Comparison of ENCODE assay signal across 16 cellular contexts in genomic region chr7:132785861-132786260, GRCh38.
DNase-seq lines count a peak whose midpoint lies in the region; ATAC-seq, FAIRE-seq and TF ChIP-seq lines count a peak whose summit lies in the region.
"Had no signal": no experiment of that assay in that cellular context is flagged by ENCODE, and none has a peak within 500 bp of the region (broad histone marks: within the 10 kb centered on the region; RNA-seq: fewer than 3 reads in every experiment).

No MANE protein-coding gene starts in this region.

- H2AK5ac ChIP-seq in mesendoderm (ENCODE audit: low read length) = no peak overlapping the region

- H3K9me2 ChIP-seq in GM23338 (ENCODE audit: insufficient read depth) = no peaks in the 10 kb centered on the region

- H3K4me2 ChIP-seq in GM23338 = no peak overlapping the region
- no peak overlapping the region for H3K4me2 ChIP-seq in mesendoderm (ENCODE audit: low read length)

- no peak overlapping the region for H3K27ac ChIP-seq in CD4-positive, CD25-positive, alpha-beta regulatory T cell (ENCODE audit: insufficient read depth, low read length, poor library complexity, severe bottlenecking)
- no peak overlapping the region for H3K27ac ChIP-seq in GM23338 (ENCODE audit: low read depth)
- H3K27ac ChIP-seq in mesendoderm (ENCODE audit: low read depth, low read length) = no peak overlapping the region
- H3K27ac ChIP-seq: GM23248 had no signal

- no peaks in the 10 kb centered on the region for H3F3A ChIP-seq in GM23338 (replicated peaks; ENCODE audit: low read depth)

- no peak for DNase-seq in CD4-positive, CD25-positive, alpha-beta regulatory T cell
- DNase-seq in GM23338 (ENCODE audit: low spot score) (no peak), nephron progenitor cell (peak; percentile 12), GM19239 (ENCODE audit: insufficient read length, low spot score) (no peak), mesendoderm (no peak)
- DNase-seq: C1 segment of cervical spinal cord; Caco-2; CD8-positive, alpha-beta T cell; DMS153; DND-41; GM23248; HFFc6 had no signal

- peaks cover 0 to 11% (median 2%) of the 10 kb centered on the region in 4 donors for H3K4me1 Mint-ChIP-seq in CD4-positive, CD25-positive, alpha-beta regulatory T cell
- peaks cover 7% of the 10 kb centered on the region; the same call in 2 of the 3 replicates for H3K4me1 Mint-ChIP-seq in GM23338
- peaks cover 25% of the 10 kb centered on the region for H3K4me1 Mint-ChIP-seq in nephron progenitor cell

- no peak overlapping the region for H2AFZ ChIP-seq in GM23338
- H2AFZ ChIP-seq: GM23248 had no signal

- peaks cover 45% of the 10 kb centered on the region for H3K36me3 Mint-ChIP-seq in CD4-positive, CD25-positive, alpha-beta regulatory T cell
- H3K36me3 Mint-ChIP-seq in GM23338 (ENCODE audit: low read depth) (peaks cover 14% of the 10 kb centered on the region), nephron progenitor cell (ENCODE audit: low read depth) (peaks cover 53% of the 10 kb centered on the region)

- H2BK5ac ChIP-seq in mesendoderm (ENCODE audit: low read length) = no peak overlapping the region

- H3K23ac ChIP-seq in mesendoderm (ENCODE audit: low read length) = no peak overlapping the region

- H3K79me2 ChIP-seq in GM23338 (replicated peaks; ENCODE audit: insufficient read depth) = no peaks in the 10 kb centered on the region
- H3K79me2 ChIP-seq in mesendoderm (ENCODE audit: control insufficient read depth, insufficient read depth, low read length) = no peaks in the 10 kb centered on the region

- H3K4me3 Mint-ChIP-seq in CD4-positive, CD25-positive, alpha-beta regulatory T cell = no peak overlapping the region
- H3K4me3 Mint-ChIP-seq in GM23338 (no peak overlapping the region), nephron progenitor cell (no peak overlapping the region)
- H3K4me3 Mint-ChIP-seq: CD8-positive, alpha-beta T cell; HFFc6 had no signal

- FAIRE-seq in GM19239 (lab: Jason Lieb, UNC) = no peak
- FAIRE-seq: G401.6, GM12892 had no signal

- H3K27me3 Mint-ChIP-seq in CD4-positive, CD25-positive, alpha-beta regulatory T cell = no peaks in the 10 kb centered on the region
- H3K27me3 Mint-ChIP-seq in GM23338 (ENCODE audit: insufficient read depth, low read depth, poor library complexity) (peaks cover 2% of the 10 kb centered on the region), nephron progenitor cell (ENCODE audit: low read depth, poor library complexity) (peaks cover 7% of the 10 kb centered on the region)

- peaks cover 8% of the 10 kb centered on the region for H3K36me3 ChIP-seq in CD4-positive, CD25-positive, alpha-beta regulatory T cell (ENCODE audit: control insufficient read depth, insufficient read depth, low read length)
- H3K36me3 ChIP-seq in GM23338 (ENCODE audit: insufficient read depth) (no peaks in the 10 kb centered on the region; the same call in 1 of the 2 replicates), mesendoderm (ENCODE audit: control insufficient read depth, insufficient read depth, low read length) (peaks cover 2% of the 10 kb centered on the region)

- H3K4me3 ChIP-seq in CD4-positive, CD25-positive, alpha-beta regulatory T cell (ENCODE audit: low read depth, low read length) = no peak overlapping the region
- no peak overlapping the region for H3K4me3 ChIP-seq in GM23338
- H3K4me3 ChIP-seq in mesendoderm (ENCODE audit: low read length) = no peak overlapping the region
- H3K4me3 ChIP-seq: GM23248, HAP-1 had no signal

- no peaks in the 10 kb centered on the region for H3K79me1 ChIP-seq in mesendoderm (ENCODE audit: low read length)

- H3K56ac ChIP-seq in mesendoderm (ENCODE audit: low read length) = no peak overlapping the region

- H3K9ac ChIP-seq in mesendoderm (ENCODE audit: low read length) = no peak overlapping the region
- H3K9ac ChIP-seq: GM23248 had no signal

- H2BK15ac ChIP-seq in mesendoderm (replicated peaks; ENCODE audit: low read depth) = no peak overlapping the region

- H3K4me1 ChIP-seq in CD4-positive, CD25-positive, alpha-beta regulatory T cell (ENCODE audit: control insufficient read depth, insufficient read depth, low read length, poor library complexity, severe bottlenecking) = no peaks in the 10 kb centered on the region
- H3K4me1 ChIP-seq in GM23338 (ENCODE audit: insufficient read depth) (no peaks in the 10 kb centered on the region), mesendoderm (ENCODE audit: control insufficient read depth, low read depth, low read length) (peaks cover 5% of the 10 kb centered on the region)
- H3K4me1 ChIP-seq: Caco-2, HAP-1 had no signal

- TF ChIP-seq CTCF in GM23338 (conservative IDR thresholded peaks at IDR 0.05; ENCODE audit: low read depth in 2 of 2) (no peak), nephron progenitor cell (IDR thresholded peaks at IDR 0.05) (no peak)

- WGBS in mesendoderm (ENCODE audit: extremely low coverage, insufficient coverage, low lambda C conversion rate) = no CpG with 5 or more reads among the region's 6 CpGs

- ATAC-seq in CD4-positive, CD25-positive, alpha-beta regulatory T cell (ENCODE audit: low read depth in 2 of 2) = no peak
- ATAC-seq in GM23338 (no peak), HG02798 (IDR thresholded peaks at IDR 0.05; ENCODE audit: poor library complexity, unreplicated experiment) (no peak)
- ATAC-seq: CD8-positive, alpha-beta T cell had no signal

- H3K4ac ChIP-seq in mesendoderm (ENCODE audit: low read depth, low read length) = no peak overlapping the region

- no peak overlapping the region for H2BK120ac ChIP-seq in mesendoderm (ENCODE audit: low read depth, low read length)

- H3K27ac Mint-ChIP-seq in CD4-positive, CD25-positive, alpha-beta regulatory T cell = peak overlapping the region; percentile 29 to 72 (median 67)
- H3K27ac Mint-ChIP-seq in GM23338 (peak overlapping the region; percentile 32; the same call in 1 of the 2 replicates), nephron progenitor cell (no peak overlapping the region)
- H3K27ac Mint-ChIP-seq: CD8-positive, alpha-beta T cell; HFFc6 had no signal

- no peaks in the 10 kb centered on the region for H3K27me3 ChIP-seq in CD4-positive, CD25-positive, alpha-beta regulatory T cell (ENCODE audit: control insufficient read depth, insufficient read depth, low read length)
- H3K27me3 ChIP-seq in GM23338 (ENCODE audit: insufficient read depth) = no peaks in the 10 kb centered on the region
- no peaks in the 10 kb centered on the region for H3K27me3 ChIP-seq in mesendoderm (ENCODE audit: insufficient read depth, low read length, poor library complexity)

- H4K5ac ChIP-seq in mesendoderm (ENCODE audit: low read length) = no peak overlapping the region

- H4K20me1 ChIP-seq in GM23338 (replicated peaks; ENCODE audit: insufficient read depth) = no peaks in the 10 kb centered on the region; the same call in 1 of the 2 replicates

- H3K9me3 Mint-ChIP-seq in CD4-positive, CD25-positive, alpha-beta regulatory T cell = peaks cover 0 to 2% (median 0%) of the 10 kb centered on the region in 7 donors
- H3K9me3 Mint-ChIP-seq in GM23338 = no peaks in the 10 kb centered on the region
- H3K9me3 Mint-ChIP-seq in nephron progenitor cell = no peaks in the 10 kb centered on the region
- H3K9me3 Mint-ChIP-seq: CD8-positive, alpha-beta T cell had no signal

- H3K18ac ChIP-seq in mesendoderm (ENCODE audit: low read length) = no peak overlapping the region

- no peak overlapping the region for H4K8ac ChIP-seq in mesendoderm (ENCODE audit: low read depth, low read length)

- H3K9me3 ChIP-seq in CD4-positive, CD25-positive, alpha-beta regulatory T cell (ENCODE audit: control insufficient read depth in 2 of 2, low read length in 2 of 2) = no peaks in the 10 kb centered on the region
- H3K9me3 ChIP-seq: Caco-2, HAP-1 had no signal

TF ChIP-seq in GM23338, 12 proteins besides CTCF, POLR2A, EP300 and RAD21 (continues in another document):
- TF ChIP-seq STAT1 (IDR thresholded peaks at IDR 0.05; ENCODE audit: unreplicated experiment) = no peak
- no peak for TF ChIP-seq CREB1 (CRISPR knock-in tag; IDR thresholded peaks at IDR 0.05; ENCODE audit: low read depth)
- no peak for TF ChIP-seq EZH2phosphoT487 (IDR thresholded peaks at IDR 0.05; ENCODE audit: unreplicated experiment)
- TF ChIP-seq ZNF331 (CRISPR knock-in tag; IDR thresholded peaks at IDR 0.05; ENCODE audit: low read depth) = no peak
- TF ChIP-seq REST (IDR thresholded peaks at IDR 0.05; ENCODE audit: unreplicated experiment) = no peak
- TF ChIP-seq POLR2AphosphoS5 (IDR thresholded peaks at IDR 0.05; ENCODE audit: low read depth) = no peak
- TF ChIP-seq, protein P1, sequence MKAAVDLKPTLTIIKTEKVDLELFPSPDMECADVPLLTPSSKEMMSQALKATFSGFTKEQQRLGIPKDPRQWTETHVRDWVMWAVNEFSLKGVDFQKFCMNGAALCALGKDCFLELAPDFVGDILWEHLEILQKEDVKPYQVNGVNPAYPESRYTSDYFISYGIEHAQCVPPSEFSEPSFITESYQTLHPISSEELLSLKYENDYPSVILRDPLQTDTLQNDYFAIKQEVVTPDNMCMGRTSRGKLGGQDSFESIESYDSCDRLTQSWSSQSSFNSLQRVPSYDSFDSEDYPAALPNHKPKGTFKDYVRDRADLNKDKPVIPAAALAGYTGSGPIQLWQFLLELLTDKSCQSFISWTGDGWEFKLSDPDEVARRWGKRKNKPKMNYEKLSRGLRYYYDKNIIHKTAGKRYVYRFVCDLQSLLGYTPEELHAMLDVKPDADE (IDR thresholded peaks at IDR 0.05) = no peak
- no peak for TF ChIP-seq JUNB (IDR thresholded peaks at IDR 0.05; ENCODE audit: unreplicated experiment)
